Comparison of ENCODE assay signal across 9 cellular contexts in the genomic region with DNA sequence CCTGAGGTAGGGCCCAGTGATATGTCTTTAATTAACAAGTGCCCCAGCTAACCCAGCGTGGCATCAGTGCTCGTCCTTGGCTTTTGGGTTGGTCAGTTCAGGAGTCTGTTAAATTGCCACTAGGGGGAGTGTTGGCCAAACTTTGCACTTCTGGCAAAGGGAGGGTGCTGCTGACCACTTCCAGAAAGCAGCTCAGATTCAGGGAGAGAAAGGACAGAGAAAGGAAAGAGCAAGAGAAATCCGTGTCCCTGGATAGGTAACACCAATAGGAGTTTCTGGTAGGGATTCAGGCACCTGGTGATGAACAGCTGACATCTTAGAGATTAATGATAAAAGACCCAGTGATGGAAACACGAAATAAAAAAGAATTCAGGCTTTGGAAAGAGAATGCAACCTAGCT.
DNase-seq lines count a peak whose midpoint lies in the region; ATAC-seq and TF ChIP-seq lines count a peak whose summit lies in the region.
"Had no signal": no experiment of that assay in that cellular context is flagged by ENCODE, and none has a peak within 500 bp of the region (broad histone marks: within the 10 kb centered on the region; RNA-seq: fewer than 3 reads in every experiment).

No MANE protein-coding gene starts in this region.

- peak; percentile 52 to 65 (median 62) for TF ChIP-seq CTCF in esophagus squamous epithelium (IDR thresholded peaks at IDR 0.05)

- H3K4me1 Mint-ChIP-seq in natural killer cell treated with Interleukin-12 subunit alpha and Interleukin-12 subunit beta and Interleukin-15 and Interleukin-18, amount 100 ng/mL, for 72 hours (ENCODE audit: low read depth in 2 of 2), result peaks cover 40 to 45% of the 10 kb centered on the region in 2 donors

- H3K4me3 ChIP-seq in esophagus squamous epithelium, result no peak overlapping the region

- H3K36me3 ChIP-seq in esophagus squamous epithelium, result no peaks in the 10 kb centered on the region

- TF ChIP-seq POLR2A in esophagus squamous epithelium (IDR thresholded peaks at IDR 0.05), result no peak

- no peaks in the 10 kb centered on the region for H3K27me3 ChIP-seq in esophagus squamous epithelium

- H3K27ac ChIP-seq in esophagus squamous epithelium, result no peak overlapping the region

- intact Hi-C loops in esophagus squamous epithelium (cut with DNase I), result loop anchor here (5.0 kb wide), 1 partner anchor 215 kb away; no protein-coding TSS in a partner anchor

- peaks cover 16% of the 10 kb centered on the region for H3K36me3 Mint-ChIP-seq in natural killer cell treated with Interleukin-12 subunit alpha and Interleukin-12 subunit beta and Interleukin-15 and Interleukin-18, amount 100 ng/mL, for 72 hours

- H3K27ac Mint-ChIP-seq in natural killer cell treated with Interleukin-12 subunit alpha and Interleukin-12 subunit beta and Interleukin-15 and Interleukin-18, amount 100 ng/mL, for 72 hours, result peak overlapping the region; percentile 29 to 53
- H3K27ac Mint-ChIP-seq: T-cell had no signal

- ATAC-seq in HG03280 (IDR thresholded peaks at IDR 0.05; ENCODE audit: unreplicated experiment) (peak; percentile 72), GM18870 (IDR thresholded peaks at IDR 0.05; ENCODE audit: unreplicated experiment) (no peak)
- peak in 1 of 2 donors; percentile 64 for ATAC-seq in natural killer cell treated with Interleukin-12 subunit alpha and Interleukin-12 subunit beta and Interleukin-15 and Interleukin-18, amount 100 ng/mL, for 72 hours
- ATAC-seq: T-cell had no signal

- H3K9me3 ChIP-seq in esophagus squamous epithelium, result no peaks in the 10 kb centered on the region

- DNase-seq in DMS 273 (lab: John Stamatoyannopoulos, UW; ENCODE audit: unreplicated experiment), result peak; percentile 73
- DNase-seq in SHP77 (lab: John Stamatoyannopoulos, UW), result peak; percentile 77 to 88
- no peak for DNase-seq in esophagus squamous epithelium (lab: John Stamatoyannopoulos, UW)
- no peak for DNase-seq in natural killer cell treated with Interleukin-12 subunit alpha and Interleukin-12 subunit beta and Interleukin-15 and Interleukin-18, amount 100 ng/mL, for 72 hours (ENCODE audit: low spot score)
- DNase-seq in NCI-H524 treated with DMSO at 0.1 percent for 48 hours (lab: John Stamatoyannopoulos, UW), result no peak
- DNase-seq in OCI-M2 (lab: John Stamatoyannopoulos, UW; ENCODE audit: unreplicated experiment), result no peak

- no peaks in the 10 kb centered on the region for H3K27me3 Mint-ChIP-seq in natural killer cell treated with Interleukin-12 subunit alpha and Interleukin-12 subunit beta and Interleukin-15 and Interleukin-18, amount 100 ng/mL, for 72 hours
- H3K27me3 Mint-ChIP-seq: T-cell had no signal

- H3K4me1 ChIP-seq in esophagus squamous epithelium, result peaks cover 0 to 36% (median 0%) of the 10 kb centered on the region in 3 donors

- WGBS in esophagus squamous epithelium, 2 donors, result 45 to 58% methylated on average over 4 of the region's 4 CpGs

- H3K4me3 Mint-ChIP-seq in natural killer cell treated with Interleukin-12 subunit alpha and Interleukin-12 subunit beta and Interleukin-15 and Interleukin-18, amount 100 ng/mL, for 72 hours, result peak overlapping the region; percentile 9
- H3K4me3 Mint-ChIP-seq: T-cell had no signal

- H3K9me3 Mint-ChIP-seq in natural killer cell treated with Interleukin-12 subunit alpha and Interleukin-12 subunit beta and Interleukin-15 and Interleukin-18, amount 100 ng/mL, for 72 hours, result peaks cover 7% of the 10 kb centered on the region

Comparison
In these comparisons a context has a peak if more than half of its experiments do, and no peak if none do; other contexts are left out.
1. DNase-seq: peak in DMS 273 (single experiment) and SHP77 (2 of 2); none in esophagus squamous epithelium (single experiment), natural killer cell treated with Interleukin-12 subunit alpha and Interleukin-12 subunit beta and Interleukin-15 and Interleukin-18, amount 100 ng/mL, for 72 hours (single experiment), NCI-H524 treated with DMSO at 0.1 percent for 48 hours (single experiment) and OCI-M2 (single experiment).